7 cellular contexts compared by ENCODE assay signal in the genomic region with DNA sequence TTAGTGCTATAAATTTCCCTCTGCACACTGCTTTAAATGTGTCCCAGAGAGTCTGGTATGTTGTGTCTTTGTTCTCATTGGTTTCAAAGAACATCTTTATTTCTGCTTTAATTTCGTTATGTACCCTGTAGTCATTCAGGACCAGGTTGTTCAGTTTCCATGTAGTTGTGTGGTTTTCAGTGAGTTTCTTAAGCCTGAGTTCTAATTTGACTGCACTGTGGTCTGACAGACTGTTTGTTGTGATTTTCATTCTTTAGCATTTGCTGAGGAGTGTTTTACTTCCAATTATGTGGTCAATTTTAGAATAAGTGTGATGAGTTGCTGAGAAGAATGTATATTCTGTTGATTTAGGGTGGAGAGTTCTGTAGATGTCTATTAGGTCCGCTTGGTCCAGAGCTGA.
DNase-seq lines count a peak whose midpoint lies in the region; ATAC-seq lines count a peak whose summit lies in the region.
"Not testable (repeated sequence)": the region's sequence is repeated elsewhere in the genome, so short reads cannot be mapped to it uniquely, and the experiment has no call there.

No MANE protein-coding gene starts in this region.

- intact Hi-C loops in activated CD4-positive, alpha-beta T cell treated with anti-CD3 and anti-CD28 coated beads, Interleukin-2, amount 10 ng/mL, durations not matched to agents 24 days and 14 days (cut with micrococcal nuclease), result not testable (repeated sequence)

- ATAC-seq in activated T-helper 17 cell treated with anti-CD3 and anti-CD28 coated beads, Interleukin-2, amount 50 U/mL, for 72 hours (replicated peaks); effector memory CD8-positive, alpha-beta T cell (replicated peaks); stimulated activated effector memory CD8-positive, alpha-beta T cell treated with anti-CD3 and anti-CD28 coated beads, Interleukin-12 subunit alpha, Interleukin-12 subunit beta, amount 100 ng/mL, for 72 hours: not testable (repeated sequence)

- H3K9me3 Mint-ChIP-seq in T-helper 1 cell treated with Interleukin-12 subunit alpha and Interleukin-12 subunit beta and Interleukin-4 antibody, amounts not matched to agents 30 μg/mL and 1 μg/mL, for 36 hours; activated CD4-positive, alpha-beta T cell treated with anti-CD3 and anti-CD28 coated beads, Interleukin-2, amount 10 ng/mL, durations not matched to agents 24 days and 14 days; activated T-cell treated with anti-CD3 and anti-CD28 coated beads, Interleukin-2, amount 50 U/mL, for 24 hours; activated T-helper 17 cell treated with anti-CD3 and anti-CD28 coated beads, Interleukin-2, amount 50 U/mL, for 72 hours; activated naive CD8-positive, alpha-beta T cell (ENCODE audit: low read depth); effector memory CD8-positive, alpha-beta T cell; stimulated activated effector memory CD8-positive, alpha-beta T cell treated with anti-CD3 and anti-CD28 coated beads, Interleukin-12 subunit alpha, Interleukin-12 subunit beta, amount 100 ng/mL, for 72 hours: not testable (repeated sequence)

- H3K27ac Mint-ChIP-seq in T-helper 1 cell treated with Interleukin-12 subunit alpha and Interleukin-12 subunit beta and Interleukin-4 antibody, amounts not matched to agents 30 μg/mL and 1 μg/mL, for 36 hours, result peak overlapping the region; percentile 17
- H3K27ac Mint-ChIP-seq in activated CD4-positive, alpha-beta T cell treated with anti-CD3 and anti-CD28 coated beads, Interleukin-2, amount 10 ng/mL, durations not matched to agents 24 days and 14 days, result peak overlapping the region; percentile 76
- peak overlapping the region; percentile 89 for H3K27ac Mint-ChIP-seq in activated T-cell treated with anti-CD3 and anti-CD28 coated beads, Interleukin-2, amount 50 U/mL, for 24 hours
- peak overlapping the region; percentile 45 for H3K27ac Mint-ChIP-seq in activated T-helper 17 cell treated with anti-CD3 and anti-CD28 coated beads, Interleukin-2, amount 50 U/mL, for 72 hours
- H3K27ac Mint-ChIP-seq in activated naive CD8-positive, alpha-beta T cell, result peak overlapping the region; percentile 50
- peak overlapping the region; percentile 24 to 53 for H3K27ac Mint-ChIP-seq in effector memory CD8-positive, alpha-beta T cell
- peak overlapping the region; percentile 16 for H3K27ac Mint-ChIP-seq in stimulated activated effector memory CD8-positive, alpha-beta T cell treated with anti-CD3 and anti-CD28 coated beads, Interleukin-12 subunit alpha, Interleukin-12 subunit beta, amount 100 ng/mL, for 72 hours

- H3K27me3 Mint-ChIP-seq in T-helper 1 cell treated with Interleukin-12 subunit alpha and Interleukin-12 subunit beta and Interleukin-4 antibody, amounts not matched to agents 30 μg/mL and 1 μg/mL, for 36 hours (ENCODE audit: low read depth); activated CD4-positive, alpha-beta T cell treated with anti-CD3 and anti-CD28 coated beads, Interleukin-2, amount 10 ng/mL, durations not matched to agents 24 days and 14 days; activated T-cell treated with anti-CD3 and anti-CD28 coated beads, Interleukin-2, amount 50 U/mL, for 24 hours; activated T-helper 17 cell treated with anti-CD3 and anti-CD28 coated beads, Interleukin-2, amount 50 U/mL, for 72 hours; activated naive CD8-positive, alpha-beta T cell; effector memory CD8-positive, alpha-beta T cell: not testable (repeated sequence)

- H3K4me1 Mint-ChIP-seq in T-helper 1 cell treated with Interleukin-12 subunit alpha and Interleukin-12 subunit beta and Interleukin-4 antibody, amounts not matched to agents 30 μg/mL and 1 μg/mL, for 36 hours (ENCODE audit: low read depth), result peaks cover 28% of the 10 kb centered on the region
- H3K4me1 Mint-ChIP-seq in activated CD4-positive, alpha-beta T cell treated with anti-CD3 and anti-CD28 coated beads, Interleukin-2, amount 10 ng/mL, durations not matched to agents 24 days and 14 days, result peaks cover 26% of the 10 kb centered on the region
- H3K4me1 Mint-ChIP-seq in activated T-cell treated with anti-CD3 and anti-CD28 coated beads, Interleukin-2, amount 50 U/mL, for 24 hours (ENCODE audit: low read depth), result peaks cover 35% of the 10 kb centered on the region
- peaks cover 13% of the 10 kb centered on the region for H3K4me1 Mint-ChIP-seq in activated T-helper 17 cell treated with anti-CD3 and anti-CD28 coated beads, Interleukin-2, amount 50 U/mL, for 72 hours
- not testable (repeated sequence) for H3K4me1 Mint-ChIP-seq in activated naive CD8-positive, alpha-beta T cell (ENCODE audit: low read depth)
- peaks cover 13 to 29% of the 10 kb centered on the region in 2 donors for H3K4me1 Mint-ChIP-seq in effector memory CD8-positive, alpha-beta T cell (ENCODE audit: low read depth in 2 of 2)
- peaks cover 30% of the 10 kb centered on the region for H3K4me1 Mint-ChIP-seq in stimulated activated effector memory CD8-positive, alpha-beta T cell treated with anti-CD3 and anti-CD28 coated beads, Interleukin-12 subunit alpha, Interleukin-12 subunit beta, amount 100 ng/mL, for 72 hours

- not testable (repeated sequence) for H3K4me3 Mint-ChIP-seq in T-helper 1 cell treated with Interleukin-12 subunit alpha and Interleukin-12 subunit beta and Interleukin-4 antibody, amounts not matched to agents 30 μg/mL and 1 μg/mL, for 36 hours; activated CD4-positive, alpha-beta T cell treated with anti-CD3 and anti-CD28 coated beads, Interleukin-2, amount 10 ng/mL, durations not matched to agents 24 days and 14 days; activated naive CD8-positive, alpha-beta T cell; effector memory CD8-positive, alpha-beta T cell
- H3K4me3 Mint-ChIP-seq in activated T-cell treated with anti-CD3 and anti-CD28 coated beads, Interleukin-2, amount 50 U/mL, for 24 hours, result peak overlapping the region; percentile 29
- peak overlapping the region; percentile 22 for H3K4me3 Mint-ChIP-seq in activated T-helper 17 cell treated with anti-CD3 and anti-CD28 coated beads, Interleukin-2, amount 50 U/mL, for 72 hours
- peak overlapping the region; percentile 19 for H3K4me3 Mint-ChIP-seq in stimulated activated effector memory CD8-positive, alpha-beta T cell treated with anti-CD3 and anti-CD28 coated beads, Interleukin-12 subunit alpha, Interleukin-12 subunit beta, amount 100 ng/mL, for 72 hours

- H3K36me3 Mint-ChIP-seq in T-helper 1 cell treated with Interleukin-12 subunit alpha and Interleukin-12 subunit beta and Interleukin-4 antibody, amounts not matched to agents 30 μg/mL and 1 μg/mL, for 36 hours (ENCODE audit: low read depth), result peaks cover 18% of the 10 kb centered on the region
- peaks cover 18% of the 10 kb centered on the region for H3K36me3 Mint-ChIP-seq in activated CD4-positive, alpha-beta T cell treated with anti-CD3 and anti-CD28 coated beads, Interleukin-2, amount 10 ng/mL, durations not matched to agents 24 days and 14 days (ENCODE audit: low read depth)
- peaks cover 12% of the 10 kb centered on the region for H3K36me3 Mint-ChIP-seq in activated T-cell treated with anti-CD3 and anti-CD28 coated beads, Interleukin-2, amount 50 U/mL, for 24 hours (ENCODE audit: low read depth)
- H3K36me3 Mint-ChIP-seq in activated T-helper 17 cell treated with anti-CD3 and anti-CD28 coated beads, Interleukin-2, amount 50 U/mL, for 72 hours (ENCODE audit: low read depth); activated naive CD8-positive, alpha-beta T cell; effector memory CD8-positive, alpha-beta T cell (ENCODE audit: insufficient read depth); stimulated activated effector memory CD8-positive, alpha-beta T cell treated with anti-CD3 and anti-CD28 coated beads, Interleukin-12 subunit alpha, Interleukin-12 subunit beta, amount 100 ng/mL, for 72 hours: not testable (repeated sequence)

- DNase-seq in activated CD4-positive, alpha-beta T cell treated with anti-CD3 and anti-CD28 coated beads, Interleukin-2, amount 10 ng/mL, durations not matched to agents 24 days and 14 days; activated T-cell treated with anti-CD3 and anti-CD28 coated beads, Interleukin-2, amount 50 U/mL, for 24 hours; effector memory CD8-positive, alpha-beta T cell; stimulated activated effector memory CD8-positive, alpha-beta T cell treated with anti-CD3 and anti-CD28 coated beads, Interleukin-12 subunit alpha, Interleukin-12 subunit beta, amount 100 ng/mL, for 72 hours (ENCODE audit: low spot score in 2 of 2): not testable (repeated sequence)

Comparison
In these comparisons a context has a peak if more than half of its experiments do, and no peak if none do; other contexts are left out.
1. H3K27ac Mint-ChIP-seq: peak in every context shown above with its lines; median percentile 89 in activated T-cell treated with anti-CD3 and anti-CD28 coated beads, Interleukin-2, amount 50 U/mL, for 24 hours; 76 in activated CD4-positive, alpha-beta T cell treated with anti-CD3 and anti-CD28 coated beads, Interleukin-2, amount 10 ng/mL, durations not matched to agents 24 days and 14 days; 50 in activated naive CD8-positive, alpha-beta T cell; 45 in activated T-helper 17 cell treated with anti-CD3 and anti-CD28 coated beads, Interleukin-2, amount 50 U/mL, for 72 hours; 38 in effector memory CD8-positive, alpha-beta T cell; 17 in T-helper 1 cell treated with Interleukin-12 subunit alpha and Interleukin-12 subunit beta and Interleukin-4 antibody, amounts not matched to agents 30 μg/mL and 1 μg/mL, for 36 hours; 16 in stimulated activated effector memory CD8-positive, alpha-beta T cell treated with anti-CD3 and anti-CD28 coated beads, Interleukin-12 subunit alpha, Interleukin-12 subunit beta, amount 100 ng/mL, for 72 hours.